Comparison of ENCODE assay signal across 9 cellular contexts in the genomic region with DNA sequence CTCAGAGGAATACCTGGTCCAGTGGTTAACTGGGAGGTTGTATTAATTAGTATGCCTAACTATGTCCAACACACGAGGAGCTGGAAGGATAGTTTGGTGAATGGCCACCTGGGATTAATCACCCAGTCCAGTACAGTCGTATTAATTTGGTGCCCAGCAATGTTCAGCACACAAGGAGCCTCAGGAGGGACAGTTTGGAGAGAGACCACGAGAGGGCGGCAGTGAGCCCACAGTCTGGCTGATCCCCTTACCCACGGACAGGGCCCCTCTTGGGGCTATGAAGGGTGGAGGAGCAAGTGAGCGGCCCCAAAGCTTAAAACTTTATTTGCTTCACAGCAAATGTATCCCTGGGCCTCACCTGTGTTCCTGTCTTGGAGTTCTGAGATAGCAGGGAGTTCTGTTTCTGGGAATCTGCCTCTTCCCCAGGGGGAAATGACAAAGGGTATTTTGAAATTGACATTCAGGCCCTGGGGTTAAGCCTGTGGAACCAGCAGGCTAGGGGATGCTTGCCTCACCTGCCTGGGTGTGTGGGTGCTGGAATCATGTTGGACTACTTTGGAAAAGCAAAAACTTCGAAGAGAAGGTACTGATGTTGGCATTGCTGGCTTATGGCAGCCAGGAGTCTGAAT.
A peak's percentile ranks its signal among the peaks of the same experiment; 100 is the strongest.
DNase-seq lines count a peak whose midpoint lies in the region; ATAC-seq, FAIRE-seq and TF ChIP-seq lines count a peak whose summit lies in the region.
"Had no signal": no experiment of that assay in that cellular context is flagged by ENCODE, and none has a peak within 500 bp of the region (broad histone marks: within the 10 kb centered on the region; RNA-seq: fewer than 3 reads in every experiment).

No MANE protein-coding gene starts in this region.

- peak; percentile 64 for DNase-seq in DMS 273 (lab: John Stamatoyannopoulos, UW; ENCODE audit: unreplicated experiment)
- no peak for DNase-seq in DMS 273 treated with DMSO at 0.1 percent for 48 hours (lab: John Stamatoyannopoulos, UW)
- peak; percentile 24 for DNase-seq in MG63
- DNase-seq in activated CD4-positive, alpha-beta T cell treated with anti-CD3 and anti-CD28 coated beads, Interleukin-2, amount 50 U/mL, for 24 hours (ENCODE audit: low read depth in 1 of 2, low spot score in 1 of 2) = peak; percentile 7 to 10
- DNase-seq in neural crest cell (ENCODE audit: low read depth, low spot score) = peak; percentile 86
- DNase-seq in urothelium cell line (ENCODE audit: low spot score) = peak; percentile 48

- peaks cover 11% of the 10 kb centered on the region for H3K4me1 Mint-ChIP-seq in neural crest cell

- no peak for TF ChIP-seq POLR2A in GM18505 (IDR thresholded peaks at IDR 0.05; ENCODE audit: borderline replicate concordance, extremely low read depth, insufficient read depth, insufficient read length)

- no peaks in the 10 kb centered on the region for H3K9me3 ChIP-seq in MG63

- TF ChIP-seq CTCF in neural crest cell (conservative IDR thresholded peaks at IDR 0.05) = peak; percentile 88

- H3K4me3 ChIP-seq in MG63 = no peak overlapping the region

- H3K27me3 ChIP-seq in MG63 = no peaks in the 10 kb centered on the region

- peak; percentile 42 for FAIRE-seq in urothelium cell line (lab: Jason Lieb, UNC)
- FAIRE-seq: A204.1 had no signal

- no peaks in the 10 kb centered on the region for H3K36me3 Mint-ChIP-seq in neural crest cell (ENCODE audit: low read depth)

- H3K4me3 Mint-ChIP-seq in neural crest cell = no peak overlapping the region

- ATAC-seq in esophagus mucosa (peak; percentile 51), GM18505 (IDR thresholded peaks at IDR 0.05; ENCODE audit: unreplicated experiment) (no peak)

- no peaks in the 10 kb centered on the region for H3K9me3 Mint-ChIP-seq in neural crest cell

- H3K36me3 ChIP-seq in MG63 = no peaks in the 10 kb centered on the region

- H3K27me3 Mint-ChIP-seq in neural crest cell (ENCODE audit: low read depth) = peaks cover 2% of the 10 kb centered on the region

- no peak overlapping the region for H3K27ac Mint-ChIP-seq in neural crest cell (ENCODE audit: unreplicated experiment)
